Comparison of ENCODE assay signal across 10 cellular contexts in genomic region chr22:17921871-17922821, GRCh38.
A peak's percentile ranks its signal among the peaks of the same experiment; 100 is the strongest.
DNase-seq lines count a peak whose midpoint lies in the region; ATAC-seq and TF ChIP-seq lines count a peak whose summit lies in the region.
"Had no signal": no experiment of that assay in that cellular context is flagged by ENCODE, and none has a peak within 500 bp of the region (broad histone marks: within the 10 kb centered on the region; RNA-seq: fewer than 3 reads in every experiment).

No MANE protein-coding gene starts in this region.

- ATAC-seq in sciatic nerve = no peak
- ATAC-seq in activated CD8-positive, alpha-beta T cell treated with anti-CD3 and anti-CD28 coated beads, Interleukin-2, amount 10 ng/mL, durations not matched to agents 7 days and 5 days = no peak

- H3K4me1 Mint-ChIP-seq in activated CD8-positive, alpha-beta T cell treated with anti-CD3 and anti-CD28 coated beads, Interleukin-2, amount 10 ng/mL, durations not matched to agents 7 days and 5 days (ENCODE audit: low read depth) = peaks cover 8% of the 10 kb centered on the region

- H3K27me3 ChIP-seq in brain microvascular endothelial cell (replicated peaks) = no peaks in the 10 kb centered on the region
- H3K27me3 ChIP-seq in iPS-20b (ENCODE audit: insufficient read depth, low read length) = no peaks in the 10 kb centered on the region
- H3K27me3 ChIP-seq: MG63 had no signal

- no peak overlapping the region for H3K27ac Mint-ChIP-seq in activated CD8-positive, alpha-beta T cell treated with anti-CD3 and anti-CD28 coated beads, Interleukin-2, amount 10 ng/mL, durations not matched to agents 7 days and 5 days

- DNase-seq in HEK293T (ENCODE audit: extremely low spot score) = peak; percentile 62
- DNase-seq in brain microvascular endothelial cell = no peak
- DNase-seq in sciatic nerve (ENCODE audit: low spot score) = peak; percentile 52
- DNase-seq in activated CD8-positive, alpha-beta T cell treated with anti-CD3 and anti-CD28 coated beads, Interleukin-2, amount 10 ng/mL, durations not matched to agents 7 days and 5 days = no peak
- no peak for DNase-seq in stimulated activated CD4-positive, alpha-beta T cell treated with anti-CD3 and anti-CD28 coated beads, Interleukin-1b, Interleukin-23, amount 100 ng/mL, for 48 hours
- no peak for DNase-seq in middle frontal gyrus (ENCODE audit: extremely low spot score, low spot score)
- DNase-seq in erythroblast (lab: John Stamatoyannopoulos, UW) = no peak
- DNase-seq: stimulated activated CD4-positive, alpha-beta T cell treated with anti-CD3 and anti-CD28 coated beads, Interleukin-15, amount 100 ng/mL, for 24 hours had no signal

- in situ Hi-C loops in brain microvascular endothelial cell (cut with HindIII; ENCODE audit: low pct_ligation_motif_present, low sequenced_read_pairs) = loop anchor here (25.0 kb wide), 1 partner anchor 115 kb away; no protein-coding TSS in a partner anchor

- POLR2A ChIA-PET in HEK293T (lab: Yijun Ruan, JAX) = no interaction called here
- POLR2A ChIA-PET in activated CD8-positive, alpha-beta T cell treated with anti-CD3 and anti-CD28 coated beads, Interleukin-2, amount 10 ng/mL, durations not matched to agents 7 days and 5 days (lab: Charles Lee) = no interaction called here

- H3K27me3 Mint-ChIP-seq in activated CD8-positive, alpha-beta T cell treated with anti-CD3 and anti-CD28 coated beads, Interleukin-2, amount 10 ng/mL, durations not matched to agents 7 days and 5 days (ENCODE audit: low read depth) = no peaks in the 10 kb centered on the region

- H3K27ac ChIP-seq in brain microvascular endothelial cell = peak overlapping the region; percentile 52
- H3K27ac ChIP-seq in iPS-20b (ENCODE audit: low read length) = peak overlapping the region; percentile 62

- H3K9ac ChIP-seq in iPS-20b (ENCODE audit: low read depth, low read length) = peak overlapping the region; percentile 38; the same call in 1 of the 2 replicates

- H3K9me3 ChIP-seq in iPS-20b (ENCODE audit: insufficient read depth, low read depth, low read length) = no peaks in the 10 kb centered on the region
- H3K9me3 ChIP-seq: MG63 had no signal

- H3K4me3 ChIP-seq in brain microvascular endothelial cell (ENCODE audit: low read depth, low read length) (no peak overlapping the region), iPS-20b (ENCODE audit: low read length) (peak overlapping the region; percentile 56)

- no peak overlapping the region for H3K4me3 Mint-ChIP-seq in activated CD8-positive, alpha-beta T cell treated with anti-CD3 and anti-CD28 coated beads, Interleukin-2, amount 10 ng/mL, durations not matched to agents 7 days and 5 days

- no peak for TF ChIP-seq CTCF in brain microvascular endothelial cell (IDR thresholded peaks at IDR 0.05; ENCODE audit: low read depth, low read length, missing control alignments)

- CTCF ChIA-PET in HEK293T (lab: Yijun Ruan, JAX) = interaction anchor here (0.7 kb wide), 1 partner anchor 22 kb away, joined by 3 read pairs; no protein-coding TSS in a partner anchor
- CTCF ChIA-PET in activated CD8-positive, alpha-beta T cell treated with anti-CD3 and anti-CD28 coated beads, Interleukin-2, amount 10 ng/mL, durations not matched to agents 7 days and 5 days (lab: Charles Lee) = no interaction called here

- intact Hi-C loops in sciatic nerve (cut with DNase I) = no loop called here

- TF ChIP-seq POLR2A in erythroblast (IDR thresholded peaks at IDR 0.05; ENCODE audit: low read length) = no peak

- no peaks in the 10 kb centered on the region for H3K36me3 ChIP-seq in brain microvascular endothelial cell (replicated peaks)
- H3K36me3 ChIP-seq in iPS-20b (ENCODE audit: insufficient read depth, low read depth, low read length) = no peaks in the 10 kb centered on the region
- H3K36me3 ChIP-seq: MG63 had no signal

- H3K4me1 ChIP-seq in iPS-20b (ENCODE audit: insufficient read depth, low read length) = peaks cover 50% of the 10 kb centered on the region

- no peaks in the 10 kb centered on the region for H3K9me3 Mint-ChIP-seq in activated CD8-positive, alpha-beta T cell treated with anti-CD3 and anti-CD28 coated beads, Interleukin-2, amount 10 ng/mL, durations not matched to agents 7 days and 5 days (ENCODE audit: insufficient read depth)

- H3K36me3 Mint-ChIP-seq in activated CD8-positive, alpha-beta T cell treated with anti-CD3 and anti-CD28 coated beads, Interleukin-2, amount 10 ng/mL, durations not matched to agents 7 days and 5 days (ENCODE audit: low read depth) = no peaks in the 10 kb centered on the region

TF ChIP-seq in HEK293T, 16 proteins besides CTCF, POLR2A, EP300 and RAD21:
- TF ChIP-seq FOXK2 (IDR thresholded peaks at IDR 0.05) = no peak
- TF ChIP-seq SP1 (IDR thresholded peaks at IDR 0.05) = no peak
- no peak for TF ChIP-seq PKNOX1 (IDR thresholded peaks at IDR 0.05)
- no peak for TF ChIP-seq CTBP1 (IDR thresholded peaks at IDR 0.05; ENCODE audit: borderline replicate concordance)
- TF ChIP-seq ELF4 (IDR thresholded peaks at IDR 0.05) = no peak
- no peak for TF ChIP-seq FOXM1 (IDR thresholded peaks at IDR 0.05; ENCODE audit: borderline replicate concordance)
- TF ChIP-seq ARNT (IDR thresholded peaks at IDR 0.05) = no peak
- no peak for TF ChIP-seq ZNF384 (IDR thresholded peaks at IDR 0.05)
- no peak for TF ChIP-seq SUZ12 (IDR thresholded peaks at IDR 0.05)
- no peak for TF ChIP-seq TARDBP (IDR thresholded peaks at IDR 0.05)
- TF ChIP-seq HDGF (IDR thresholded peaks at IDR 0.05; ENCODE audit: borderline replicate concordance) = no peak

Comparison
In these comparisons a context has a peak if more than half of its experiments do, and no peak if none do; other contexts are left out.
1. DNase-seq: peak in HEK293T (single experiment) and sciatic nerve (single experiment); none in brain microvascular endothelial cell (single experiment), activated CD8-positive, alpha-beta T cell treated with anti-CD3 and anti-CD28 coated beads, Interleukin-2, amount 10 ng/mL, durations not matched to agents 7 days and 5 days (single experiment), stimulated activated CD4-positive, alpha-beta T cell treated with anti-CD3 and anti-CD28 coated beads, Interleukin-1b, Interleukin-23, amount 100 ng/mL, for 48 hours (single experiment), middle frontal gyrus (single experiment) and erythroblast (0 of 2).